ENCODE assay signal across 17 cellular contexts in genomic region chr6:153015094-153015645, GRCh38.
"Had no signal": no experiment of that assay in that cellular context is flagged by ENCODE, and none has a peak within 500 bp of the region (broad histone marks: within the 10 kb centered on the region; RNA-seq: fewer than 3 reads in every experiment).

No MANE protein-coding gene starts in this region.

- H3K27ac ChIP-seq: coronary artery, dorsolateral prefrontal cortex, foreskin keratinocyte, hepatocyte, neutrophil, right atrium auricular region had no signal

- H3K27ac Mint-ChIP-seq: naive thymus-derived CD4-positive, alpha-beta T cell had no signal

- H3K4me1 ChIP-seq: foreskin keratinocyte, right atrium auricular region had no signal

- FAIRE-seq: kidney had no signal

- H3K79me2 ChIP-seq: hepatocyte had no signal

- H3K9me3 ChIP-seq: neutrophil, right atrium auricular region had no signal

- H3K4me1 Mint-ChIP-seq: naive thymus-derived CD4-positive, alpha-beta T cell had no signal

- H3K36me3 ChIP-seq: neutrophil, right atrium auricular region had no signal

- DNase-seq: dorsolateral prefrontal cortex; effector CD8-positive, alpha-beta T cell; foreskin keratinocyte; kidney; left colon; left ventricle myocardium superior; naive thymus-derived CD4-positive, alpha-beta T cell; posterior cingulate gyrus; stimulated activated CD4-positive, alpha-beta T cell treated with anti-CD3 and anti-CD28 coated beads, Interleukin-2, amount 100 ng/mL, for 48 hours; stimulated activated naive CD4-positive, alpha-beta T cell treated with Interleukin-2 at 50 U/mL for 16 hours had no signal

- H2AFZ ChIP-seq: hepatocyte had no signal

- H3K36me3 Mint-ChIP-seq: naive thymus-derived CD4-positive, alpha-beta T cell had no signal

- H3K4me3 ChIP-seq: coronary artery, dorsolateral prefrontal cortex, hepatocyte, lung, right atrium auricular region, smooth muscle cell had no signal

- ATAC-seq: esophagus mucosa; foreskin keratinocyte; left colon; left ventricle myocardium superior; naive thymus-derived CD4-positive, alpha-beta T cell had no signal

- H3K4me3 Mint-ChIP-seq: naive thymus-derived CD4-positive, alpha-beta T cell had no signal

- H3K4me2 ChIP-seq: hepatocyte, smooth muscle cell had no signal

- H3K27me3 ChIP-seq: dorsolateral prefrontal cortex, hepatocyte, neutrophil, right atrium auricular region had no signal
